9 cellular contexts compared by ENCODE assay signal in the genomic region with DNA sequence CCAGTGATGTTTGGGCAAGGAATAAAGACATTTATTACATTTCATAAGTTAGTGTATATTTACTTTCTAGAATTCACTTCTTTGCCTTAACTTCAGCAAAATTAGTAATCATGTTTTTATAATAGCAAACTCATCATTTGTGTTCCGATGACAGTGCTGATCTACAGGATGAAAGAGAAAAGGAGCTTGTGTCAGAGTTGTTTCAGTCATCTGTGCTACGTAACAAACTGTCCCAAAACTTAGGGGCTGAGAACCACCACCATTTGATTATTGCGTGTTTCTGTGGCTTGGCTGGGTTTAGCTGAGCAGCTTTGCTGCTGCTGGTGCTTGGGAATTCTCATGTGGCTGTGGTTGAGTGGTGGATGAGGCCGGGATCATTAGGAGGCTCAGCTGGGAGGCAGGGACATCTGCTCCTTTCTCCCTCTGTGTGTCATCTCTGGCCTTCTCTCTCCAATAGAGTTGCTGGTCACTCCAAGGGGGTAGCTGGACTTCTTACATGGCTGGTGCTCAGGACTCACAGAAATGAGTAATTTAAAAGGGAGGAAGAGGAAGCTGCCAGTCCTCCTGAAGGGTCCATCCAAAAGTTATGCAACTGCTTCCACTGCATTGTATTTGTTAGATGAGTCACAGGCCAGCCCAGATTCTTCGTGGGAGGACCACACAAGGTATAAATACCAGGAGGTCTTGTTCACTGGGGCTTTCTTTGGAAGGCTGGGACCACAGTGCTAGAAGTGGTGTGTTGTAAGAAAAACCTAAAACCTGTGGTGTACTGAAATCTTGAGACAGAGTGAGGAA. TPM values are rescaled to one million over a fixed set of nuclear protein-coding genes. Genes with fewer than 3 reads are reported as not detected.
A peak's percentile ranks its signal among the peaks of the same experiment; 100 is the strongest.
DNase-seq lines count a peak whose midpoint lies in the region; ATAC-seq, FAIRE-seq and TF ChIP-seq lines count a peak whose summit lies in the region.
"Had no signal": no experiment of that assay in that cellular context is flagged by ENCODE, and none has a peak within 500 bp of the region (broad histone marks: within the 10 kb centered on the region; RNA-seq: fewer than 3 reads in every experiment).

No MANE protein-coding gene starts in this region.

- H3K9ac ChIP-seq in astrocyte (ENCODE audit: low read length): peak overlapping the region; percentile 44

- H3K9me3 ChIP-seq in astrocyte (ENCODE audit: insufficient read depth, low read depth, low read length) (no peaks in the 10 kb centered on the region), tibial artery (no peaks in the 10 kb centered on the region)

- H3K27ac ChIP-seq in astrocyte (ENCODE audit: low read depth, low read length) (peak overlapping the region; percentile 75), tibial artery (peak overlapping the region; percentile 20 to 30)

- H3K27me3 ChIP-seq in astrocyte (ENCODE audit: insufficient read depth, low read length) (no peaks in the 10 kb centered on the region), tibial artery (no peaks in the 10 kb centered on the region)

- H3K27me3 Mint-ChIP-seq in astrocyte (ENCODE audit: low read depth, unreplicated experiment): no peaks in the 10 kb centered on the region

- ATAC-seq in HG03432 (IDR thresholded peaks at IDR 0.05; ENCODE audit: unreplicated experiment): no peak
- no peak for ATAC-seq in HG03175 (IDR thresholded peaks at IDR 0.05; ENCODE audit: unreplicated experiment)

- H3K79me2 ChIP-seq in astrocyte (ENCODE audit: insufficient read depth, low read length): no peaks in the 10 kb centered on the region

- no peaks in the 10 kb centered on the region for H4K20me1 ChIP-seq in astrocyte (ENCODE audit: insufficient read depth, low read length)

- H3K4me3 Mint-ChIP-seq in astrocyte (ENCODE audit: unreplicated experiment): no peak overlapping the region

- H3K36me3 ChIP-seq in astrocyte (ENCODE audit: insufficient read depth, low read length) (no peaks in the 10 kb centered on the region), tibial artery (no peaks in the 10 kb centered on the region)

- H3K27ac Mint-ChIP-seq in astrocyte (ENCODE audit: unreplicated experiment): peak overlapping the region; percentile 62

- no peak overlapping the region for H3K4me3 ChIP-seq in astrocyte (ENCODE audit: insufficient read depth, low read depth, low read length)
- no peak overlapping the region for H3K4me3 ChIP-seq in tibial artery

- H3K36me3 Mint-ChIP-seq in astrocyte (ENCODE audit: low read depth, unreplicated experiment): no peaks in the 10 kb centered on the region

- H2AFZ ChIP-seq in astrocyte (ENCODE audit: low read depth, low read length): peak overlapping the region; percentile 43

- peaks cover 9% of the 10 kb centered on the region for H3K4me1 ChIP-seq in astrocyte (ENCODE audit: insufficient read depth, low read length)
- H3K4me1 ChIP-seq in tibial artery: peaks cover 0 to 21% (median 11%) of the 10 kb centered on the region in 4 donors

- TF ChIP-seq CTCF in astrocyte (IDR thresholded peaks at IDR 0.05; ENCODE audit: insufficient read depth, low read depth, low read length) (no peak), tibial artery (IDR thresholded peaks at IDR 0.05) (no peak)

- intact Hi-C loops in tibial artery (cut with DNase I; ENCODE audit: low total_unique reads): no loop called here

- peak; percentile 70 for DNase-seq in HPDE6-E6E7 (ENCODE audit: extremely low spot score)
- DNase-seq in astrocyte (ENCODE audit: low read depth): peak; percentile 100
- DNase-seq in islet precursor cell: peak; percentile 81
- DNase-seq in tibial artery: peak; percentile 81 to 85
- no peak for DNase-seq in GDM1 (lab: John Stamatoyannopoulos, UW)
- DNase-seq in stimulated activated CD4-positive, alpha-beta T cell treated with anti-CD3 and anti-CD28 coated beads, Interleukin-15, amount 100 ng/mL, for 24 hours: no peak
- DNase-seq: activated gamma-delta T cell treated with Interleukin-2 at 50 U/mL for 16 hours had no signal

- H3K9me3 Mint-ChIP-seq in astrocyte (ENCODE audit: unreplicated experiment): peaks cover 2% of the 10 kb centered on the region

- peak; percentile 94 for FAIRE-seq in astrocyte (lab: Jason Lieb, UNC)

- peak overlapping the region; percentile 64 for H3K4me2 ChIP-seq in astrocyte (ENCODE audit: low read length)

- H3K4me1 Mint-ChIP-seq in astrocyte (ENCODE audit: low read depth, unreplicated experiment): peaks cover 9% of the 10 kb centered on the region

RNA-seq across cellular contexts. Expression of a gene that starts 43.4 kb away (rescaled TPM):
- total RNA-seq in astrocyte: 1.1 and 1.3 TPM in 2 replicates

Comparison
In these comparisons a context has a peak if more than half of its experiments do, and no peak if none do; other contexts are left out.
1. DNase-seq: peak in HPDE6-E6E7 (single experiment), astrocyte (single experiment), islet precursor cell (single experiment) and tibial artery (2 of 2); none in GDM1 (single experiment) and stimulated activated CD4-positive, alpha-beta T cell treated with anti-CD3 and anti-CD28 coated beads, Interleukin-15, amount 100 ng/mL, for 24 hours (single experiment).